19 cellular contexts compared by ENCODE assay signal in the genomic region with DNA sequence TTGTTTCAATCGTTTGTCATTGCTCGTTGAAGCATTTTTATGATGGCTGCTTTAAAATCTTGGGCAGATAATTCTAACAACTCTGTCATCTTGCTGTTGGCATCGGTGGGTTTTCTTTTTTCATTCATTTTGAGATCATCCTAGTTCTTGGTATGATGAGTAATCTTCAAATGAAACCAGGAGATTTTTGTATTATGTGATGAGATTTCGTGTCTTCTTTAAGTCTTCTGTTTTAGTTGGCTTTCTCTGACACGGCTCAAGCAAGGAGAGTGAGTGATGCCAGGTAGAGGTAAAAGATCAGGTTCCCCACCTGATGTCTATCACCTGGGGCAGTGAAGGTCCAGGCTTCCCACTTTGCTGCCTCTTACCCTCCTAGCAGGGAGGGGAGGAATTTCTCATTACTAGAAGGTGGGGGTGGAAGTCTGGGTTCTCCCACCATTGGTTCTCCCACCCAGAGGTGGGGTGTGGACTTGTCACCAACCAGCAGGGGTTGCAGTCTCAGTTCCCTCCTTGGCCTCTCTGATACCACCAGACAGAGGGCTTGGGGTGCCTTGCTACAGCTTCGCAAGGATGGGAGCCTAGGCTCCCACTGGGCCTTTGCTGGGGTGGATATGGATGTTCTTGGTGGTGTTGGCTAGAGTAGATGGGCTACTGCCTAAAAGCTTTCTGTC. TPM values are rescaled to one million over a fixed set of nuclear protein-coding genes. Genes with fewer than 3 reads are reported as not detected.
DNase-seq lines count a peak whose midpoint lies in the region; ATAC-seq, FAIRE-seq and TF ChIP-seq lines count a peak whose summit lies in the region.
"Had no signal": no experiment of that assay in that cellular context is flagged by ENCODE, and none has a peak within 500 bp of the region (broad histone marks: within the 10 kb centered on the region; RNA-seq: fewer than 3 reads in every experiment).

No MANE protein-coding gene starts in this region.

- no peak overlapping the region for H2AFZ ChIP-seq in K562 (ENCODE audit: low read depth, low read length)

- H3K27ac ChIP-seq in K562 (ENCODE audit: extremely low read depth, low read depth, low read length), result no peak overlapping the region

- H3K4me2 ChIP-seq in K562 (ENCODE audit: insufficient read depth, low read length), result no peak overlapping the region

- peaks cover 22% of the 10 kb centered on the region for H3K79me2 ChIP-seq in K562 (ENCODE audit: control insufficient read depth, insufficient read depth, low read length)

- CTCF ChIA-PET in K562 (lab: Yijun Ruan, JAX; ENCODE audit: low intra/inter-chr PET ratio), result interaction anchor here (0.5 kb wide), 1 partner anchor 37 kb away, joined by 3 read pairs; no protein-coding TSS in a partner anchor

- no TSS peak for BruUV-seq in K562 (replicated peaks; lab: Mats Ljungman, UMichigan)

- POLR2A ChIA-PET in K562 (lab: Yijun Ruan, JAX), result interaction anchor here (0.6 to 7.8 kb wide), 4 partner anchors 9 to 310 kb away, joined by 3 to 95 read pairs (median 28); partner anchors contain the start of genes CDC45 and UFD1

- peak; percentile 11; the same call in 2 of the 3 replicates for ATAC-seq in K562
- ATAC-seq: CD8-positive, alpha-beta T cell; Panc1 had no signal

- H3K4me1 Mint-ChIP-seq in activated T-helper 1 cell treated with anti-CD3 and anti-CD28 coated beads, Interleukin-12 subunit alpha, Interleukin-12 subunit beta, Interleukin-2, Interleukin-4 antibody, amounts not matched to agents 30 ng/mL and 10 ng/mL and 1 ng/mL, durations not matched to agents 14 hours and 24 hours and 36 hours (ENCODE audit: low read depth), result peaks cover 13% of the 10 kb centered on the region
- peaks cover 17% of the 10 kb centered on the region for H3K4me1 Mint-ChIP-seq in stimulated activated naive CD8-positive, alpha-beta T cell treated with anti-CD3 and anti-CD28 coated beads, Interleukin-15, Interleukin-2, amounts not matched to agents 100 ng/mL and 50 ng/mL, for 24 hours (ENCODE audit: low read depth)

- TF ChIP-seq RAD21 in K562 (CRISPR knock-in tag; conservative IDR thresholded peaks at IDR 0.05 in 1 of 2, IDR thresholded peaks at IDR 0.05 in 1 of 2), result no peak

- no peaks in the 10 kb centered on the region for H3K27me3 ChIP-seq in K562 (ENCODE audit: control insufficient read depth in 2 of 2, insufficient read depth in 2 of 2, low read length in 2 of 2)
- H3K27me3 ChIP-seq: MG63 had no signal

- peaks cover 97% of the 10 kb centered on the region for H3K36me3 ChIP-seq in K562 (ENCODE audit: control insufficient read depth, insufficient read depth, low read length)

- no peaks in the 10 kb centered on the region for H3K9me3 Mint-ChIP-seq in activated T-helper 1 cell treated with anti-CD3 and anti-CD28 coated beads, Interleukin-12 subunit alpha, Interleukin-12 subunit beta, Interleukin-2, Interleukin-4 antibody, amounts not matched to agents 30 ng/mL and 10 ng/mL and 1 ng/mL, durations not matched to agents 14 hours and 24 hours and 36 hours
- H3K9me3 Mint-ChIP-seq in stimulated activated naive CD8-positive, alpha-beta T cell treated with anti-CD3 and anti-CD28 coated beads, Interleukin-15, Interleukin-2, amounts not matched to agents 100 ng/mL and 50 ng/mL, for 24 hours, result no peaks in the 10 kb centered on the region
- H3K9me3 Mint-ChIP-seq: CD8-positive, alpha-beta T cell had no signal

- intact Hi-C loops in activated T-helper 1 cell treated with anti-CD3 and anti-CD28 coated beads, Interleukin-12 subunit alpha, Interleukin-12 subunit beta, Interleukin-2, Interleukin-4 antibody, amounts not matched to agents 30 ng/mL and 10 ng/mL and 1 ng/mL, durations not matched to agents 14 hours and 24 hours and 36 hours (cut with micrococcal nuclease), result no loop called here
- intact Hi-C loops in K562 (cut with micrococcal nuclease), result no loop called here

- H3K4me1 ChIP-seq in K562 (replicated peaks in 1 of 2; ENCODE audit: control insufficient read depth in 2 of 2, insufficient read depth in 2 of 2, low read length in 2 of 2), result no peaks in the 10 kb centered on the region; a peak in 2 of 5 replicates

- H3K4me3 Mint-ChIP-seq in activated T-helper 1 cell treated with anti-CD3 and anti-CD28 coated beads, Interleukin-12 subunit alpha, Interleukin-12 subunit beta, Interleukin-2, Interleukin-4 antibody, amounts not matched to agents 30 ng/mL and 10 ng/mL and 1 ng/mL, durations not matched to agents 14 hours and 24 hours and 36 hours, result no peak overlapping the region
- H3K4me3 Mint-ChIP-seq in stimulated activated naive CD8-positive, alpha-beta T cell treated with anti-CD3 and anti-CD28 coated beads, Interleukin-15, Interleukin-2, amounts not matched to agents 100 ng/mL and 50 ng/mL, for 24 hours, result no peak overlapping the region
- H3K4me3 Mint-ChIP-seq: CD8-positive, alpha-beta T cell had no signal

- no peaks in the 10 kb centered on the region for H3K27me3 Mint-ChIP-seq in activated T-helper 1 cell treated with anti-CD3 and anti-CD28 coated beads, Interleukin-12 subunit alpha, Interleukin-12 subunit beta, Interleukin-2, Interleukin-4 antibody, amounts not matched to agents 30 ng/mL and 10 ng/mL and 1 ng/mL, durations not matched to agents 14 hours and 24 hours and 36 hours (ENCODE audit: insufficient read depth)
- no peaks in the 10 kb centered on the region for H3K27me3 Mint-ChIP-seq in stimulated activated naive CD8-positive, alpha-beta T cell treated with anti-CD3 and anti-CD28 coated beads, Interleukin-15, Interleukin-2, amounts not matched to agents 100 ng/mL and 50 ng/mL, for 24 hours

- TF ChIP-seq CTCF in K562 (IDR thresholded peaks at IDR 0.05 in 2 of 3, conservative IDR thresholded peaks at IDR 0.05 in 1 of 3; ENCODE audit: insufficient read depth in 2 of 3, low read depth in 1 of 3, low read length in 3 of 3), result 0 out of 6 replicates have a peak, but pooled peaks of 2 of the 3 experiments have one; percentile 7 to 19

- peak overlapping the region; percentile 40 for H3K27ac Mint-ChIP-seq in activated T-helper 1 cell treated with anti-CD3 and anti-CD28 coated beads, Interleukin-12 subunit alpha, Interleukin-12 subunit beta, Interleukin-2, Interleukin-4 antibody, amounts not matched to agents 30 ng/mL and 10 ng/mL and 1 ng/mL, durations not matched to agents 14 hours and 24 hours and 36 hours
- H3K27ac Mint-ChIP-seq in stimulated activated naive CD8-positive, alpha-beta T cell treated with anti-CD3 and anti-CD28 coated beads, Interleukin-15, Interleukin-2, amounts not matched to agents 100 ng/mL and 50 ng/mL, for 24 hours, result peak overlapping the region; percentile 39
- H3K27ac Mint-ChIP-seq: CD8-positive, alpha-beta T cell had no signal

- H4K20me1 ChIP-seq in K562 (replicated peaks; ENCODE audit: control insufficient read depth, insufficient read depth, low read length), result no peaks in the 10 kb centered on the region; the same call in 1 of the 2 replicates

- TF ChIP-seq EP300 in K562 (IDR thresholded peaks at IDR 0.05; ENCODE audit: low read length), result no peak

- peak overlapping the region in 1 of 2 experiments; percentile 10; a peak in 1 of 4 replicates for H3K9ac ChIP-seq in K562 (ENCODE audit: insufficient read depth in 1 of 2, low read depth in 2 of 2, low read length in 2 of 2)

- 84% methylated on average over 6 of the region's 6 CpGs for WGBS in K562 (ENCODE audit: insufficient coverage, low coverage, missing lambda C conversion rate)

- peaks cover 29% of the 10 kb centered on the region for H3K36me3 Mint-ChIP-seq in activated T-helper 1 cell treated with anti-CD3 and anti-CD28 coated beads, Interleukin-12 subunit alpha, Interleukin-12 subunit beta, Interleukin-2, Interleukin-4 antibody, amounts not matched to agents 30 ng/mL and 10 ng/mL and 1 ng/mL, durations not matched to agents 14 hours and 24 hours and 36 hours (ENCODE audit: low read depth)
- H3K36me3 Mint-ChIP-seq in stimulated activated naive CD8-positive, alpha-beta T cell treated with anti-CD3 and anti-CD28 coated beads, Interleukin-15, Interleukin-2, amounts not matched to agents 100 ng/mL and 50 ng/mL, for 24 hours (ENCODE audit: low read depth), result peaks cover 81% of the 10 kb centered on the region
- H3K36me3 Mint-ChIP-seq: CD8-positive, alpha-beta T cell had no signal

- H3K4me3 ChIP-seq in K562, result no peak overlapping the region
- H3K4me3 ChIP-seq: MG63 had no signal

- peak; percentile 42 for DNase-seq in activated effector memory CD4-positive, alpha-beta T cell treated with anti-CD3 and anti-CD28 coated beads, Interleukin-2, amount 50 U/mL, for 16 hours
- no peak for DNase-seq in activated effector memory CD4-positive, alpha-beta T cell treated with Interleukin-2 at 50 U/mL for 16 hours
- no peak for DNase-seq in activated T-helper 1 cell treated with anti-CD3 and anti-CD28 coated beads, Interleukin-12 subunit alpha, Interleukin-12 subunit beta, Interleukin-2, Interleukin-4 antibody, amounts not matched to agents 30 ng/mL and 10 ng/mL and 1 ng/mL, durations not matched to agents 14 hours and 24 hours and 36 hours (ENCODE audit: low spot score)
- DNase-seq in K562 (ENCODE audit: extremely low read depth in 1 of 4, low spot score in 3 of 4), result peak in 2 of 4 experiments; percentile 78 to 80
- DNase-seq in NCI-H2171 treated with DMSO at 0.1 percent for 48 hours (lab: John Stamatoyannopoulos, UW), result no peak
- no peak for DNase-seq in midbrain (lab: John Stamatoyannopoulos, UW)
- DNase-seq: CD8-positive, alpha-beta T cell; DMS79; H7; MG63; NCI-H1092 treated with DMSO at 0.1 percent for 48 hours; NCI-H1694; NCI-H2107; NCI-H226; NCI-H524 treated with DMSO at 0.1 percent for 48 hours had no signal

- peak; percentile 41; the same call in 1 of the 2 replicates for TF ChIP-seq POLR2A in K562 (conservative IDR thresholded peaks at IDR 0.05)

- no peaks in the 10 kb centered on the region for H3K9me3 ChIP-seq in K562 (replicated peaks; ENCODE audit: control insufficient read depth, insufficient read depth, low read depth, low read length)
- H3K9me3 ChIP-seq: MG63 had no signal

- H3K9me1 ChIP-seq in K562 (ENCODE audit: control insufficient read depth, insufficient read depth, low read length), result no peaks in the 10 kb centered on the region

- in situ Hi-C loops in K562 (cut with MboI), result no loop called here

- FAIRE-seq in K562 (lab: Jason Lieb, UNC), result no peak
- FAIRE-seq: D721Med had no signal

RNA-seq across cellular contexts. Expression of gene CDC45, which starts 12.9 kb away (rescaled TPM):
- 104 and 116 TPM in 2 replicates for total RNA-seq in activated T-helper 1 cell treated with anti-CD3 and anti-CD28 coated beads, Interleukin-12 subunit alpha, Interleukin-12 subunit beta, Interleukin-2, Interleukin-4 antibody, amounts not matched to agents 30 ng/mL and 10 ng/mL and 1 ng/mL, durations not matched to agents 14 hours and 24 hours and 36 hours
- 810 and 853 TPM in 2 replicates for total RNA-seq in K562 (2011; cell fraction: chromatin; rRNA removed; ENCODE audit: low replicate concordance)
- 339 and 346 TPM in 2 replicates for total RNA-seq in K562 (2011; cell fraction: nucleolus; rRNA removed)
- total RNA-seq in K562 (2011; cell fraction: nucleoplasm; rRNA removed), result 307 and 398 TPM in 2 replicates
- total RNA-seq in K562 (2014; rRNA removed) (415 and 450 TPM in 2 replicates), K562 (2014; rRNA removed; fragmentation: Illumina TruSeq; extraction: Trizol) (263 and 295 TPM in 2 replicates), K562 (2015; rRNA removed; fragmentation: Illumina TruSeq; extraction: Trizol) (239 and 251 TPM in 2 replicates), K562 (2021) (312 and 319 TPM in 2 replicates)
- polyA plus RNA-seq in K562 (2011; rRNA removed) (580 and 584 TPM in 2 replicates), K562 (2014; fragmentation: Illumina TruSeq; extraction: Trizol) (412 and 430 TPM in 2 replicates), K562 (2014; fragmentation: Nextera tagmentation; extraction: Ambion mirVana) (100 to 1,000 TPM; 276 to 465 TPM), K562 (2014; rRNA removed) (410 and 427 TPM in 2 replicates)
- 370 and 430 TPM in 2 replicates for polyA plus RNA-seq in K562 (2011; cell fraction: cytosol; rRNA removed)
- 642 and 944 TPM in 2 replicates for polyA plus RNA-seq in K562 (2011; cell fraction: nucleus; rRNA removed)
- polyA plus RNA-seq in K562 (2012), result 267 and 326 TPM in 2 replicates
- 415 and 540 TPM in 2 replicates for polyA minus RNA-seq in K562 (2011; rRNA and poly(A)+ RNA removed)
- 153 and 162 TPM in 2 replicates for polyA minus RNA-seq in K562 (2011; cell fraction: cytosol; rRNA and poly(A)+ RNA removed)
- 185 and 445 TPM in 2 replicates for polyA minus RNA-seq in K562 (2011; cell fraction: nucleus; rRNA and poly(A)+ RNA removed)

RNA-seq across cellular contexts. Expression of gene UFD1, which starts 13.6 kb away (rescaled TPM):
- total RNA-seq in activated T-helper 1 cell treated with anti-CD3 and anti-CD28 coated beads, Interleukin-12 subunit alpha, Interleukin-12 subunit beta, Interleukin-2, Interleukin-4 antibody, amounts not matched to agents 30 ng/mL and 10 ng/mL and 1 ng/mL, durations not matched to agents 14 hours and 24 hours and 36 hours, result 88.2 and 108 TPM in 2 replicates
- 307 and 375 TPM in 2 replicates for total RNA-seq in K562 (2011; cell fraction: chromatin; rRNA removed; ENCODE audit: low replicate concordance)
- total RNA-seq in K562 (2011; cell fraction: nucleolus; rRNA removed), result 219 and 230 TPM in 2 replicates
- total RNA-seq in K562 (2011; cell fraction: nucleoplasm; rRNA removed), result 278 and 374 TPM in 2 replicates
- total RNA-seq in K562 (2014; rRNA removed), result 238 and 290 TPM in 2 replicates
- total RNA-seq in K562 (2014; rRNA removed; fragmentation: Illumina TruSeq; extraction: Trizol), result 361 and 365 TPM in 2 replicates
- 330 and 363 TPM in 2 replicates for total RNA-seq in K562 (2015; rRNA removed; fragmentation: Illumina TruSeq; extraction: Trizol)
- total RNA-seq in K562 (2021), result 284 and 307 TPM in 2 replicates
- 428 and 564 TPM in 2 replicates for polyA plus RNA-seq in K562 (2011; rRNA removed)
- polyA plus RNA-seq in K562 (2011; cell fraction: cytosol; rRNA removed), result 516 and 625 TPM in 2 replicates
- 577 and 723 TPM in 2 replicates for polyA plus RNA-seq in K562 (2011; cell fraction: nucleus; rRNA removed)
- 381 and 502 TPM in 2 replicates for polyA plus RNA-seq in K562 (2012)
- polyA plus RNA-seq in K562 (2014; fragmentation: Illumina TruSeq; extraction: Trizol), result 551 and 645 TPM in 2 replicates
- polyA plus RNA-seq in K562 (2014; fragmentation: Nextera tagmentation; extraction: Ambion mirVana), result 100 to 1,000 TPM; 503 to 627 TPM
- polyA plus RNA-seq in K562 (2014; rRNA removed), result 321 and 446 TPM in 2 replicates
- 432 and 439 TPM in 2 replicates for polyA minus RNA-seq in K562 (2011; rRNA and poly(A)+ RNA removed)
- 143 and 172 TPM in 2 replicates for polyA minus RNA-seq in K562 (2011; cell fraction: cytosol; rRNA and poly(A)+ RNA removed)
- 99.8 and 195 TPM in 2 replicates for polyA minus RNA-seq in K562 (2011; cell fraction: nucleus; rRNA and poly(A)+ RNA removed)

RNA-seq across cellular contexts. Expression of gene CLDN5, which starts 31.6 kb away (rescaled TPM):
- total RNA-seq in activated T-helper 1 cell treated with anti-CD3 and anti-CD28 coated beads, Interleukin-12 subunit alpha, Interleukin-12 subunit beta, Interleukin-2, Interleukin-4 antibody, amounts not matched to agents 30 ng/mL and 10 ng/mL and 1 ng/mL, durations not matched to agents 14 hours and 24 hours and 36 hours, result 0.47 and 0.76 TPM in 2 replicates
- total RNA-seq in K562 (2011; cell fraction: chromatin; rRNA removed; ENCODE audit: low replicate concordance), result not detected in 2 replicates
- total RNA-seq in K562 (2011; cell fraction: nucleolus; rRNA removed), result not detected in 2 replicates
- not detected in 2 replicates for total RNA-seq in K562 (2011; cell fraction: nucleoplasm; rRNA removed)
- total RNA-seq in K562 (2014; rRNA removed), result not detected in 2 replicates
- not detected in 2 replicates for total RNA-seq in K562 (2014; rRNA removed; fragmentation: Illumina TruSeq; extraction: Trizol)
- total RNA-seq in K562 (2015; rRNA removed; fragmentation: Illumina TruSeq; extraction: Trizol), result not detected in 2 replicates
- total RNA-seq in K562 (2021), result 0.16 and 0.20 TPM in 2 replicates
- polyA plus RNA-seq in K562 (2011; rRNA removed), result not detected in 2 replicates
- not detected in 2 replicates for polyA plus RNA-seq in K562 (2011; cell fraction: cytosol; rRNA removed)
- not detected in 2 replicates for polyA plus RNA-seq in K562 (2011; cell fraction: nucleus; rRNA removed)
- polyA plus RNA-seq in K562 (2012), result 0.08 and 0.18 TPM in 2 replicates
- polyA plus RNA-seq in K562 (2014; fragmentation: Illumina TruSeq; extraction: Trizol), result not detected in 2 replicates
- not detected for polyA plus RNA-seq in K562 (2014; fragmentation: Nextera tagmentation; extraction: Ambion mirVana)
- not detected in 2 replicates for polyA plus RNA-seq in K562 (2014; rRNA removed)
- not detected in 2 replicates for polyA minus RNA-seq in K562 (2011; rRNA and poly(A)+ RNA removed)
- polyA minus RNA-seq in K562 (2011; cell fraction: cytosol; rRNA and poly(A)+ RNA removed), result not detected in 2 replicates
- not detected in 2 replicates for polyA minus RNA-seq in K562 (2011; cell fraction: nucleus; rRNA and poly(A)+ RNA removed)
- total RNA-seq: CD8-positive, alpha-beta T cell had no signal
- polyA plus RNA-seq: AG04450 had no signal

RNA-seq across cellular contexts. Expression of gene C22orf39, which starts 45.1 kb away (rescaled TPM):
- total RNA-seq in activated T-helper 1 cell treated with anti-CD3 and anti-CD28 coated beads, Interleukin-12 subunit alpha, Interleukin-12 subunit beta, Interleukin-2, Interleukin-4 antibody, amounts not matched to agents 30 ng/mL and 10 ng/mL and 1 ng/mL, durations not matched to agents 14 hours and 24 hours and 36 hours, result 22.8 and 26.8 TPM in 2 replicates
- 119 and 122 TPM in 2 replicates for total RNA-seq in K562 (2011; cell fraction: chromatin; rRNA removed; ENCODE audit: low replicate concordance)
- 71.8 and 76.0 TPM in 2 replicates for total RNA-seq in K562 (2011; cell fraction: nucleolus; rRNA removed)
- total RNA-seq in K562 (2011; cell fraction: nucleoplasm; rRNA removed), result 107 and 142 TPM in 2 replicates
- total RNA-seq in K562 (2014; rRNA removed), result 94.7 and 124 TPM in 2 replicates
- total RNA-seq in K562 (2014; rRNA removed; fragmentation: Illumina TruSeq; extraction: Trizol), result 57.2 and 59.5 TPM in 2 replicates
- total RNA-seq in K562 (2015; rRNA removed; fragmentation: Illumina TruSeq; extraction: Trizol), result 61.3 and 63.2 TPM in 2 replicates
- total RNA-seq in K562 (2021), result 66.8 and 68.0 TPM in 2 replicates
- polyA plus RNA-seq in K562 (2011; rRNA removed), result 139 and 244 TPM in 2 replicates
- 164 and 257 TPM in 2 replicates for polyA plus RNA-seq in K562 (2011; cell fraction: cytosol; rRNA removed)
- polyA plus RNA-seq in K562 (2011; cell fraction: nucleus; rRNA removed), result 71.0 and 99.7 TPM in 2 replicates
- polyA plus RNA-seq in K562 (2012), result 87.8 and 120 TPM in 2 replicates
- 68.6 and 73.5 TPM in 2 replicates for polyA plus RNA-seq in K562 (2014; fragmentation: Illumina TruSeq; extraction: Trizol)
- polyA plus RNA-seq in K562 (2014; fragmentation: Nextera tagmentation; extraction: Ambion mirVana), result 10 to 100 TPM; 20.4 to 25.9 TPM
- 112 and 121 TPM in 2 replicates for polyA plus RNA-seq in K562 (2014; rRNA removed)
- 116 and 185 TPM in 2 replicates for polyA minus RNA-seq in K562 (2011; rRNA and poly(A)+ RNA removed)
- polyA minus RNA-seq in K562 (2011; cell fraction: cytosol; rRNA and poly(A)+ RNA removed), result 49.4 and 80.5 TPM in 2 replicates
- 24.9 and 58.9 TPM in 2 replicates for polyA minus RNA-seq in K562 (2011; cell fraction: nucleus; rRNA and poly(A)+ RNA removed)
